ENCODE assay signal across 3 cellular contexts in the genomic region with DNA sequence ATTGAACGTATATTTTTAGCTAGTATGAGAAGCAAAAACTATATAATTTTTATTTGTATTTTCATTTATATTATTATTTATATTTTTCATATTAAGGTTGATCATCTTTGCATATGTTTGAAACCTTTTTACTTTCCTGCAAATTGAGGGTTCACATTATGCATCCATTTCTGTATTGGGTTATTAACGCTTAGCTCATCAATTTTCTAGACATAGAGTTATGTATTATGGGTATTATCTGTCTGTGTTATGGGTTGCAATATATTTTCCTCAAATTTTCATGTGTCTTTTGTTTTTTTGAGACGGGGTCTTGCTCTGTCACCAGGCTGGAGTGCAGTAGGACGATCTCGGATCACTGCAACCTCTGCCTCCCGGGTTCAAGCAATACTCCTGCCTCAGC.
A peak's percentile ranks its signal among the peaks of the same experiment; 100 is the strongest.
TF ChIP-seq lines count a peak whose summit lies in the region.

No MANE protein-coding gene starts in this region.

TF ChIP-seq in A549, 52 proteins besides CTCF, POLR2A, EP300 and RAD21:
- peak; percentile 71 for TF ChIP-seq MAFK (IDR thresholded peaks at IDR 0.05; ENCODE audit: partially characterized antibody)
- TF ChIP-seq SREBF2 (IDR thresholded peaks at IDR 0.05) = no peak

TF ChIP-seq in IMR-90, 13 proteins besides CTCF, POLR2A, EP300 and RAD21:
- TF ChIP-seq BHLHE40 (IDR thresholded peaks at IDR 0.05; ENCODE audit: low read depth, low read length) (no peak), CEBPB (IDR thresholded peaks at IDR 0.05; ENCODE audit: low read depth, low read length) (no peak), MAFK (IDR thresholded peaks at IDR 0.05; ENCODE audit: low read depth, low read length) (peak; percentile 89), SMC3 (IDR thresholded peaks at IDR 0.05; ENCODE audit: low read depth, low read length) (no peak), FOS (IDR thresholded peaks at IDR 0.05; ENCODE audit: low read depth, low read length) (no peak), MAZ (IDR thresholded peaks at IDR 0.05; ENCODE audit: borderline replicate concordance, low read depth, low read length) (no peak)

TF ChIP-seq in H1, 55 proteins besides CTCF, POLR2A, EP300 and RAD21:
- TF ChIP-seq MAFK (IDR thresholded peaks at IDR 0.05; ENCODE audit: low read depth, low read length) = peak; percentile 69; the same call in 1 of the 2 replicates
- TF ChIP-seq CTBP2 (IDR thresholded peaks at IDR 0.05; ENCODE audit: borderline replicate concordance, insufficient read depth, insufficient read length, low read length) = no peak
